ENCODE assay signal across 12 cellular contexts in genomic region chr9:125472926-125473701, GRCh38.
DNase-seq lines count a peak whose midpoint lies in the region; ATAC-seq, FAIRE-seq and TF ChIP-seq lines count a peak whose summit lies in the region.
"Had no signal": no experiment of that assay in that cellular context is flagged by ENCODE, and none has a peak within 500 bp of the region (broad histone marks: within the 10 kb centered on the region; RNA-seq: fewer than 3 reads in every experiment).

No MANE protein-coding gene starts in this region.

- peak; percentile 76 for ATAC-seq in HepG2
- ATAC-seq in upper lobe of left lung (ENCODE audit: low FRiP score in 2 of 2) = peak; percentile 44 to 60
- no peak for ATAC-seq in HG03342 (IDR thresholded peaks at IDR 0.05; ENCODE audit: unreplicated experiment)

- H3K9ac ChIP-seq in HepG2 (ENCODE audit: insufficient read depth, low read depth, low read length) = no peak overlapping the region

- DNase-seq in NCI-H2029 (lab: John Stamatoyannopoulos, UW) (peak; percentile 8), NCI-H2029 treated with DMSO at 0.1 percent for 48 hours (lab: John Stamatoyannopoulos, UW) (no peak), bronchial epithelial cell (ENCODE audit: low read depth) (peak; percentile 18), HepG2 (ENCODE audit: low spot score) (peak; percentile 76), upper lobe of left lung (peak in 1 of 2 donors; percentile 36), GM10248 (ENCODE audit: extremely low spot score) (no peak), immature natural killer cell (no peak)
- DNase-seq: amygdala, substantia nigra had no signal

- in situ Hi-C loops in HepG2 (cut with HindIII; ENCODE audit: extremely low pct_ligation_motif_present, low pct_unique_long_range_greater_than_20kb) = no loop called here

- no peak for FAIRE-seq in bronchial epithelial cell (lab: Jason Lieb, UNC)
- FAIRE-seq in HepG2 (lab: Jason Lieb, UNC) = peak; percentile 69
- FAIRE-seq: A549 had no signal

- no peak overlapping the region for H3K27ac Mint-ChIP-seq in immature natural killer cell

- TF ChIP-seq RAD21 in HepG2 (CRISPR knock-in tag; IDR thresholded peaks at IDR 0.05) = no peak

- H3K27me3 ChIP-seq in bronchial epithelial cell (ENCODE audit: control insufficient read depth, insufficient read depth, low read length) = no peaks in the 10 kb centered on the region
- no peaks in the 10 kb centered on the region for H3K27me3 ChIP-seq in HepG2 (ENCODE audit: control insufficient read depth in 1 of 2, insufficient read depth in 2 of 2, low read length in 2 of 2)
- no peaks in the 10 kb centered on the region for H3K27me3 ChIP-seq in upper lobe of left lung
- H3K27me3 ChIP-seq: neutrophil had no signal

- POLR2A ChIA-PET in HepG2 (lab: Yijun Ruan, JAX) (interaction anchor here (1.5 kb wide), 1 partner anchor 13 kb away, joined by 4 read pairs; no protein-coding TSS in a partner anchor), GM10248 (lab: Yijun Ruan, JAX) (no interaction called here)

- H3K9me3 ChIP-seq in HepG2 (ENCODE audit: low read length) (no peaks in the 10 kb centered on the region), upper lobe of left lung (no peaks in the 10 kb centered on the region)
- H3K9me3 ChIP-seq: A549, neutrophil had no signal

- no peaks in the 10 kb centered on the region for H4K20me1 ChIP-seq in HepG2 (ENCODE audit: insufficient read depth, low read length)

- H3K4me3 Mint-ChIP-seq in immature natural killer cell = no peak overlapping the region

- H2AFZ ChIP-seq in HepG2 (ENCODE audit: low read length) = no peak overlapping the region

- CTCF ChIA-PET in HepG2 (lab: Yijun Ruan, JAX; ENCODE audit: low intra/inter-chr PET ratio, low total read pairs) = no interaction called here
- CTCF ChIA-PET in GM10248 (lab: Yijun Ruan, JAX) = interaction anchor here (1.7 to 2.0 kb wide), 3 partner anchors 10 to 23 kb away, joined by 5 to 9 read pairs (median 5); no protein-coding TSS in a partner anchor

- H3K36me3 ChIP-seq in bronchial epithelial cell (ENCODE audit: control insufficient read depth, insufficient read depth, low read length) (peaks cover 3% of the 10 kb centered on the region), HepG2 (replicated peaks in 1 of 2; ENCODE audit: control insufficient read depth in 1 of 2, insufficient read depth in 2 of 2, low read length in 2 of 2) (no peaks in the 10 kb centered on the region; a peak in 1 of 5 replicates), upper lobe of left lung (peaks cover 0 to 13% (median 1%) of the 10 kb centered on the region in 4 donors)

- H3K27me3 Mint-ChIP-seq in immature natural killer cell (ENCODE audit: low read depth in 3 of 3) = no peaks in the 10 kb centered on the region

- no peaks in the 10 kb centered on the region for H3K79me2 ChIP-seq in HepG2 (ENCODE audit: insufficient read depth, low read length)

- H3K4me2 ChIP-seq in HepG2 (ENCODE audit: low read depth, low read length) = peak overlapping the region; percentile 45; the same call in 1 of the 2 replicates
- H3K4me2 ChIP-seq: A549 had no signal

- H3K4me3 ChIP-seq in bronchial epithelial cell (ENCODE audit: low read depth, low read length) (no peak overlapping the region), HepG2 (replicated peaks in 1 of 3; ENCODE audit: insufficient read depth in 1 of 3, low read depth in 2 of 3, low read length in 3 of 3) (no peak overlapping the region), upper lobe of left lung (no peak overlapping the region)
- H3K4me3 ChIP-seq: A549 had no signal

- H3K4me1 ChIP-seq in HepG2 (ENCODE audit: insufficient read depth, low read length) (peaks cover 33% of the 10 kb centered on the region), upper lobe of left lung (peaks cover 14 to 46% (median 30%) of the 10 kb centered on the region in 4 donors)

- no peak for TF ChIP-seq CTCF in bronchial epithelial cell (IDR thresholded peaks at IDR 0.05; ENCODE audit: insufficient read depth, low read length, severe bottlenecking)
- TF ChIP-seq CTCF in HepG2 (CRISPR knock-in tag; IDR thresholded peaks at IDR 0.05) = no peak
- no peak for TF ChIP-seq CTCF in upper lobe of left lung (IDR thresholded peaks at IDR 0.05)
- TF ChIP-seq CTCF in GM10248 (IDR thresholded peaks at IDR 0.05; ENCODE audit: control extremely low read depth, extremely low read depth, low read depth, missing control alignments) = no peak

- intact Hi-C loops in HepG2 (cut with micrococcal nuclease; ENCODE audit: unreplicated experiment) = no loop called here

- H3K4me1 Mint-ChIP-seq in immature natural killer cell = peaks cover 0 to 6% of the 10 kb centered on the region in 2 donors

- no TSS peak for BruUV-seq in HepG2 (replicated peaks; lab: Mats Ljungman, UMichigan)

- H3K27ac ChIP-seq in HepG2 (ENCODE audit: extremely low read length, insufficient read depth, low read length) = no peak overlapping the region
- H3K27ac ChIP-seq in upper lobe of left lung = peak overlapping the region in 3 of 4 donors; percentile 19 to 74 (median 56)
- H3K27ac ChIP-seq: A549, neutrophil had no signal

- 36% methylated on average over 11 of the region's 11 CpGs for WGBS in HepG2 (ENCODE audit: low lambda C conversion rate)
- 49% methylated on average over 9 to 11 of the region's 11 CpGs for WGBS in upper lobe of left lung, 2 donors

- TF ChIP-seq EP300 in HepG2 (IDR thresholded peaks at IDR 0.05; ENCODE audit: low read depth in 2 of 2, low read length in 2 of 2) = no peak
- TF ChIP-seq EP300 in HepG2 (CRISPR knock-in tag; IDR thresholded peaks at IDR 0.05; ENCODE audit: borderline replicate concordance) = no peak
- peak in 1 of 4 donors; percentile 16 for TF ChIP-seq EP300 in upper lobe of left lung (IDR thresholded peaks at IDR 0.05)

- TF ChIP-seq POLR2A in HepG2 (IDR thresholded peaks at IDR 0.05; ENCODE audit: insufficient read depth in 1 of 2, low read depth in 2 of 2, low read length in 2 of 2) (no peak), upper lobe of left lung (IDR thresholded peaks at IDR 0.05) (no peak)

- H3K9me3 Mint-ChIP-seq in immature natural killer cell = no peaks in the 10 kb centered on the region

- peaks cover 0 to 32% (median 7%) of the 10 kb centered on the region in 3 donors for H3K36me3 Mint-ChIP-seq in immature natural killer cell

TF ChIP-seq in HepG2, 621 proteins besides CTCF, POLR2A, EP300 and RAD21 (continues in another document):
- TF ChIP-seq ESRRA (CRISPR knock-in tag; IDR thresholded peaks at IDR 0.05; ENCODE audit: low read depth) (no peak), MED1 (CRISPR knock-in tag; IDR thresholded peaks at IDR 0.05) (no peak), ZNF207 (IDR thresholded peaks at IDR 0.05; ENCODE audit: borderline replicate concordance) (no peak), ATF7-NPFF (CRISPR knock-in tag; IDR thresholded peaks at IDR 0.05; ENCODE audit: low read depth) (no peak), ZNF644 (CRISPR knock-in tag; IDR thresholded peaks at IDR 0.05; ENCODE audit: low read depth) (no peak), ARID3A (IDR thresholded peaks at IDR 0.05; ENCODE audit: low read depth, low read length) (no peak), HNF1B (CRISPR knock-in tag; IDR thresholded peaks at IDR 0.05) (no peak), ZSCAN29 (CRISPR knock-in tag; conservative IDR thresholded peaks at IDR 0.05) (no peak), RARA (CRISPR knock-in tag; IDR thresholded peaks at IDR 0.05) (peak; percentile 57; the same call in 1 of the 2 replicates), NR2F6 (IDR thresholded peaks at IDR 0.05) (no peak), NR2F6 (CRISPR knock-in tag; IDR thresholded peaks at IDR 0.05) (no peak), RARG (CRISPR knock-in tag; IDR thresholded peaks at IDR 0.05; ENCODE audit: low read depth) (no peak), ZNF761 (CRISPR knock-in tag; conservative IDR thresholded peaks at IDR 0.05) (no peak), XRCC5 (optimal IDR thresholded peaks at IDR 0.05; ENCODE audit: low read length) (peak; percentile 38), NAIF1 (CRISPR knock-in tag; IDR thresholded peaks at IDR 0.05; ENCODE audit: borderline replicate concordance) (no peak), ZNF709 (CRISPR knock-in tag; IDR thresholded peaks at IDR 0.05) (no peak)
- TF ChIP-seq, protein P1, sequence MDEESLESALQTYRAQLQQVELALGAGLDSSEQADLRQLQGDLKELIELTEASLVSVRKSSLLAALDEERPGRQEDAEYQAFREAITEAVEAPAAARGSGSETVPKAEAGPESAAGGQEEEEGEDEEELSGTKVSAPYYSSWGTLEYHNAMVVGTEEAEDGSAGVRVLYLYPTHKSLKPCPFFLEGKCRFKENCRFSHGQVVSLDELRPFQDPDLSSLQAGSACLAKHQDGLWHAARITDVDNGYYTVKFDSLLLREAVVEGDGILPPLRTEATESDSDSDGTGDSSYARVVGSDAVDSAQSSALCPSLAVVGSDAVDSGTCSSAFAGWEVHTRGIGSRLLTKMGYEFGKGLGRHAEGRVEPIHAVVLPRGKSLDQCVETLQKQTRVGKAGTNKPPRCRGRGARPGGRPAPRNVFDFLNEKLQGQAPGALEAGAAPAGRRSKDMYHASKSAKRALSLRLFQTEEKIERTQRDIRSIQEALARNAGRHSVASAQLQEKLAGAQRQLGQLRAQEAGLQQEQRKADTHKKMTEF (CRISPR knock-in tag; IDR thresholded peaks at IDR 0.05) = no peak

Comparison
In these comparisons a context has a peak if more than half of its experiments do, and no peak if none do; other contexts are left out.
1. DNase-seq: peak in NCI-H2029 (single experiment), bronchial epithelial cell (single experiment) and HepG2 (single experiment); none in NCI-H2029 treated with DMSO at 0.1 percent for 48 hours (single experiment), GM10248 (single experiment) and immature natural killer cell (0 of 3).